Comparison of ENCODE assay signal across 14 cellular contexts in the genomic region with DNA sequence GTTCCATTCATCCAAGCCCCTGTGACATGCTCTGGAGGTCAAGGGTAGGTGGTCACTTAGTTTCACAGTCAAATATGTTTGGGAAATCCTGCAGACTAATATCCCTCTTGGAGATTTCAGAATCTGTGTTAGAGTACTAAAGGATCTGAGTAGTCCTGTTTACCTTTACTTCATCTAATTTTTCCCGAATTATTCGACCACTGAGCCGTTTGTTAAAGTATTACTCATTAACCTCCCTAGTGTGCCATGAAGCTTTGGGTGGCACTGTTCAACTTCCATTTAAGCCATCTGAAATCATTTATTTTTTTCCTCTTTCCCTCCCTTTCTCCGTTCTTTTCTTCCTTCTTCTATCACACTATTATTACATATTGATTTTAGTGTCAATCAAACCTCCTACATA.
A peak's percentile ranks its signal among the peaks of the same experiment; 100 is the strongest.
DNase-seq lines count a peak whose midpoint lies in the region; ATAC-seq, FAIRE-seq and TF ChIP-seq lines count a peak whose summit lies in the region.
"Had no signal": no experiment of that assay in that cellular context is flagged by ENCODE, and none has a peak within 500 bp of the region (broad histone marks: within the 10 kb centered on the region; RNA-seq: fewer than 3 reads in every experiment).

No MANE protein-coding gene starts in this region.

- ATAC-seq in HG03175 (IDR thresholded peaks at IDR 0.05; ENCODE audit: unreplicated experiment), result no peak

- H3K18ac ChIP-seq in mesenchymal stem cell (ENCODE audit: low read depth in 1 of 2, low read length in 2 of 2), result no peak overlapping the region

- no peak overlapping the region for H3K9ac ChIP-seq in mesenchymal stem cell (ENCODE audit: low read length)

- CTCF ChIA-PET in HEK293T (lab: Yijun Ruan, JAX), result no interaction called here

- no peak for TF ChIP-seq CTCF in WI38 (IDR thresholded peaks at IDR 0.05; ENCODE audit: low read depth, low read length)

- H3K27ac ChIP-seq in ACC112 (ENCODE audit: low read depth, low read length), result no peak overlapping the region
- H3K27ac ChIP-seq in mesenchymal stem cell (ENCODE audit: low read length, poor library complexity, severe bottlenecking), result peak overlapping the region; percentile 79
- H3K27ac ChIP-seq: C4-2B had no signal

- H3K23ac ChIP-seq in mesenchymal stem cell (ENCODE audit: low read length in 2 of 2), result no peak overlapping the region

- no peak for FAIRE-seq in frontal cortex (lab: Jason Lieb, UNC)
- FAIRE-seq: GM19239 had no signal

- H3K4me1 ChIP-seq in ACC112 (ENCODE audit: control insufficient read depth, insufficient read depth, low read length, unreplicated experiment) (no peaks in the 10 kb centered on the region), mesenchymal stem cell (ENCODE audit: control insufficient read depth, insufficient read depth, low read depth, low read length) (peaks cover 9% of the 10 kb centered on the region)
- H3K4me1 ChIP-seq: BE2C had no signal

- no peak overlapping the region for H3K14ac ChIP-seq in mesenchymal stem cell (ENCODE audit: low read length in 2 of 2)

- 90% methylated on average over 4 of the region's 4 CpGs for WGBS in mesenchymal stem cell

- H3K79me2 ChIP-seq in ACC112 (ENCODE audit: control insufficient read depth, insufficient read depth, low read length, unreplicated experiment), result no peaks in the 10 kb centered on the region

- H3K4me3 ChIP-seq in ACC112 (ENCODE audit: low read depth, low read length) (no peak overlapping the region), WI38 (ENCODE audit: low read depth, low read length) (peak overlapping the region; percentile 34; the same call in 1 of the 2 replicates), mesenchymal stem cell (ENCODE audit: insufficient read depth in 1 of 2, low read depth in 1 of 2, low read length in 2 of 2) (no peak overlapping the region)

- H3K79me1 ChIP-seq in mesenchymal stem cell (replicated peaks; ENCODE audit: low read length, poor library complexity, severe bottlenecking), result no peaks in the 10 kb centered on the region

- H2BK15ac ChIP-seq in mesenchymal stem cell (ENCODE audit: low read depth, poor library complexity, severe bottlenecking), result no peak overlapping the region

- H2BK12ac ChIP-seq in mesenchymal stem cell (ENCODE audit: low read length in 2 of 2), result no peak overlapping the region

- no peak overlapping the region for H4K91ac ChIP-seq in mesenchymal stem cell (ENCODE audit: low read length)

- no peak overlapping the region for H3K4ac ChIP-seq in mesenchymal stem cell (ENCODE audit: low read depth in 1 of 2, low read length in 2 of 2)

- POLR2A ChIA-PET in HEK293T (lab: Yijun Ruan, JAX), result no interaction called here

- H3K4me2 ChIP-seq in mesenchymal stem cell (ENCODE audit: low read length, poor library complexity, severe bottlenecking), result no peak overlapping the region

- H3K27me3 ChIP-seq in ACC112 (ENCODE audit: insufficient read depth, low read length) (no peaks in the 10 kb centered on the region), mesenchymal stem cell (ENCODE audit: control insufficient read depth in 1 of 2, insufficient read depth in 1 of 2, low read length in 2 of 2) (no peaks in the 10 kb centered on the region)
- H3K27me3 ChIP-seq: BE2C had no signal

- DNase-seq in HEK293T (ENCODE audit: extremely low spot score) (no peak), mesenchymal stem cell (no peak), NCI-H2107 treated with DMSO at 0.1 percent for 48 hours (lab: John Stamatoyannopoulos, UW; ENCODE audit: unreplicated experiment) (no peak), frontal cortex (ENCODE audit: low spot score in 2 of 2) (no peak)
- DNase-seq in stimulated activated naive CD4-positive, alpha-beta T cell treated with Interleukin-2 at 50 U/mL for 16 hours (lab: John Stamatoyannopoulos, UW), result no peak
- DNase-seq: 8988T; BE2C; CD4-positive, alpha-beta memory T cell; GF-D8 had no signal

- no peaks in the 10 kb centered on the region for H3K9me3 ChIP-seq in mesenchymal stem cell (ENCODE audit: control insufficient read depth, low read length)
- H3K9me3 ChIP-seq: BE2C had no signal

- peak overlapping the region; percentile 22 for H2AFZ ChIP-seq in ACC112 (ENCODE audit: low read length, unreplicated experiment)
- no peak overlapping the region for H2AFZ ChIP-seq in mesenchymal stem cell (ENCODE audit: low read depth, low read length)

- H2BK120ac ChIP-seq in mesenchymal stem cell (ENCODE audit: low read depth, low read length), result no peak overlapping the region

- H2AK5ac ChIP-seq in mesenchymal stem cell (ENCODE audit: low read length, severe bottlenecking), result no peak overlapping the region

- H2BK5ac ChIP-seq in mesenchymal stem cell (ENCODE audit: low read depth, low read length, poor library complexity, severe bottlenecking), result no peak overlapping the region

- H3K36me3 ChIP-seq in ACC112 (ENCODE audit: insufficient read depth, low read length) (no peaks in the 10 kb centered on the region), mesenchymal stem cell (ENCODE audit: control insufficient read depth in 1 of 2, insufficient read depth in 2 of 2, low read depth in 1 of 2, low read length in 2 of 2) (no peaks in the 10 kb centered on the region)
- H3K36me3 ChIP-seq: BE2C had no signal

- no peak overlapping the region for H4K8ac ChIP-seq in mesenchymal stem cell (ENCODE audit: low read length)

TF ChIP-seq in HEK293T, 16 proteins besides CTCF, POLR2A, EP300 and RAD21:
- no peak for TF ChIP-seq TARDBP (IDR thresholded peaks at IDR 0.05)
- TF ChIP-seq, protein P1, sequence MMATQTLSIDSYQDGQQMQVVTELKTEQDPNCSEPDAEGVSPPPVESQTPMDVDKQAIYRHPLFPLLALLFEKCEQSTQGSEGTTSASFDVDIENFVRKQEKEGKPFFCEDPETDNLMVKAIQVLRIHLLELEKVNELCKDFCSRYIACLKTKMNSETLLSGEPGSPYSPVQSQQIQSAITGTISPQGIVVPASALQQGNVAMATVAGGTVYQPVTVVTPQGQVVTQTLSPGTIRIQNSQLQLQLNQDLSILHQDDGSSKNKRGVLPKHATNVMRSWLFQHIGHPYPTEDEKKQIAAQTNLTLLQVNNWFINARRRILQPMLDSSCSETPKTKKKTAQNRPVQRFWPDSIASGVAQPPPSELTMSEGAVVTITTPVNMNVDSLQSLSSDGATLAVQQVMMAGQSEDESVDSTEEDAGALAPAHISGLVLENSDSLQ (IDR thresholded peaks at IDR 0.05), result peak; percentile 9; the same call in 1 of the 2 replicates
